Comparison of ENCODE assay signal across 15 cellular contexts in the genomic region with DNA sequence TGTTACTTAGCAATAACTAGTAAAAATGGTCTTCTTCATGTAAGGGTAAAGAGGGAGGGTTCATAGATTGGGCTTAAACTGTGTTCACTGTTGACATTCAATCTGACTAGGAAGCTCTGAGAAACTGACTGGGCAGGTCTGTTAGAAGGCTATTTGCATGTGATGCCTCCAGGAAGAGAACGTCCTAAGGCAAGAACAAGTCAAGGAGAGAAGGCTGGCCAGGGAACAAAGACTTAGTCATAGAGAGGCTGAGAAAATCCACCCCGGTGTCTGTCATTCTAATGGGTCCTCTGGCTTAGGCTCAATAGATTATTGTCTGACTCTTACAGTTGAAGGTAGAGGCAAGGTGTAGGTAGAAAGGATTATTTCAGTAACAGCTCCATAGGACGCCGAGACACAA. TPM values are rescaled to one million over a fixed set of nuclear protein-coding genes. Genes with fewer than 3 reads are reported as not detected.
A peak's percentile ranks its signal among the peaks of the same experiment; 100 is the strongest.
DNase-seq lines count a peak whose midpoint lies in the region; ATAC-seq and TF ChIP-seq lines count a peak whose summit lies in the region.
"Had no signal": no experiment of that assay in that cellular context is flagged by ENCODE, and none has a peak within 500 bp of the region (broad histone marks: within the 10 kb centered on the region; RNA-seq: fewer than 3 reads in every experiment).

No MANE protein-coding gene starts in this region.

- TF ChIP-seq CTCF in RWPE2 (IDR thresholded peaks at IDR 0.05; ENCODE audit: poor library complexity, severe bottlenecking) (no peak), suprapubic skin (IDR thresholded peaks at IDR 0.05) (no peak)

- H3K9me3 ChIP-seq in RWPE2 (ENCODE audit: severe bottlenecking) (no peaks in the 10 kb centered on the region), suprapubic skin (no peaks in the 10 kb centered on the region)

- no peaks in the 10 kb centered on the region for H3K36me3 Mint-ChIP-seq in activated naive CD4-positive, alpha-beta T cell treated with anti-CD3 and anti-CD28 coated beads for 36 hours (ENCODE audit: low read depth)
- H3K36me3 Mint-ChIP-seq in activated naive CD4-positive, alpha-beta T cell treated with anti-CD3 and anti-CD28 coated beads, Interleukin-2, amount 10 ng/mL, durations not matched to agents 7 days and 5 days: peaks cover 4% of the 10 kb centered on the region

- CTCF ChIA-PET in activated naive CD4-positive, alpha-beta T cell treated with anti-CD3 and anti-CD28 coated beads for 36 hours (lab: Charles Lee): interaction anchor here (0.7 to 1.9 kb wide), 5 partner anchors 35 to 1024 kb away, joined by 3 to 7 read pairs (median 4); no protein-coding TSS in a partner anchor
- CTCF ChIA-PET in activated naive CD4-positive, alpha-beta T cell treated with anti-CD3 and anti-CD28 coated beads, Interleukin-2, amount 10 ng/mL, durations not matched to agents 7 days and 5 days (lab: Charles Lee): interaction anchor here (1.6 kb wide), 1 partner anchor 75 kb away, joined by 6 read pairs; no protein-coding TSS in a partner anchor

- DNase-seq in activated naive CD4-positive, alpha-beta T cell treated with anti-CD3 and anti-CD28 coated beads for 36 hours: no peak
- no peak for DNase-seq in activated naive CD4-positive, alpha-beta T cell treated with anti-CD3 and anti-CD28 coated beads, Interleukin-2, amount 10 ng/mL, durations not matched to agents 7 days and 5 days
- DNase-seq in RWPE2 (ENCODE audit: low spot score) (no peak), foreskin melanocyte (peak; percentile 69), suprapubic skin (ENCODE audit: low spot score in 2 of 2) (no peak)
- no peak for DNase-seq in activated CD4-positive, alpha-beta T cell treated with anti-CD3 and anti-CD28 coated beads for 4 hours
- DNase-seq: activated naive CD4-positive, alpha-beta T cell treated with Interleukin-2 at 50 U/mL for 16 hours; dorsolateral prefrontal cortex; NCI-H2171 treated with DMSO at 0.1 percent for 48 hours; RPMI8226; stimulated activated CD4-positive, alpha-beta T cell treated with anti-CD3 and anti-CD28 coated beads, Interleukin-15, amount 100 ng/mL, for 24 hours; WERI-Rb-1 had no signal

- no peaks in the 10 kb centered on the region for H3K27me3 ChIP-seq in RWPE2 (ENCODE audit: insufficient read depth, poor library complexity, severe bottlenecking)
- no peaks in the 10 kb centered on the region for H3K27me3 ChIP-seq in suprapubic skin
- H3K27me3 ChIP-seq: dorsolateral prefrontal cortex had no signal

- H3K9me3 Mint-ChIP-seq in activated naive CD4-positive, alpha-beta T cell treated with anti-CD3 and anti-CD28 coated beads for 36 hours: no peaks in the 10 kb centered on the region
- H3K9me3 Mint-ChIP-seq in activated naive CD4-positive, alpha-beta T cell treated with anti-CD3 and anti-CD28 coated beads, Interleukin-2, amount 10 ng/mL, durations not matched to agents 7 days and 5 days: peaks cover 2% of the 10 kb centered on the region

- no peak for TF ChIP-seq EP300 in suprapubic skin (IDR thresholded peaks at IDR 0.05)

- WGBS in suprapubic skin: 59% methylated on average over 4 of the region's 4 CpGs

- ATAC-seq in RWPE2 (ENCODE audit: low read depth) (peak; percentile 77), GM19467 (IDR thresholded peaks at IDR 0.05; ENCODE audit: unreplicated experiment) (no peak), HG03521 (IDR thresholded peaks at IDR 0.05; ENCODE audit: unreplicated experiment) (no peak)
- ATAC-seq: K562 had no signal

- no peaks in the 10 kb centered on the region for H3K36me3 ChIP-seq in RWPE2 (ENCODE audit: low read depth)
- H3K36me3 ChIP-seq in suprapubic skin: no peaks in the 10 kb centered on the region
- H3K36me3 ChIP-seq: WERI-Rb-1 had no signal

- H3K4me3 Mint-ChIP-seq in activated naive CD4-positive, alpha-beta T cell treated with anti-CD3 and anti-CD28 coated beads for 36 hours: no peak overlapping the region
- no peak overlapping the region for H3K4me3 Mint-ChIP-seq in activated naive CD4-positive, alpha-beta T cell treated with anti-CD3 and anti-CD28 coated beads, Interleukin-2, amount 10 ng/mL, durations not matched to agents 7 days and 5 days

- TF ChIP-seq POLR2A in suprapubic skin (IDR thresholded peaks at IDR 0.05): no peak

- intact Hi-C loops in activated naive CD4-positive, alpha-beta T cell treated with anti-CD3 and anti-CD28 coated beads for 36 hours (cut with micrococcal nuclease): loop anchor here (1.0 to 2.0 kb wide), 2 partner anchors 16 to 38 kb away; no protein-coding TSS in a partner anchor

- H3K27me3 Mint-ChIP-seq in activated naive CD4-positive, alpha-beta T cell treated with anti-CD3 and anti-CD28 coated beads for 36 hours (ENCODE audit: low read depth): no peaks in the 10 kb centered on the region
- H3K27me3 Mint-ChIP-seq in activated naive CD4-positive, alpha-beta T cell treated with anti-CD3 and anti-CD28 coated beads, Interleukin-2, amount 10 ng/mL, durations not matched to agents 7 days and 5 days: peaks cover 3% of the 10 kb centered on the region

- peak overlapping the region; percentile 71 for H3K27ac Mint-ChIP-seq in activated naive CD4-positive, alpha-beta T cell treated with anti-CD3 and anti-CD28 coated beads for 36 hours
- H3K27ac Mint-ChIP-seq in activated naive CD4-positive, alpha-beta T cell treated with anti-CD3 and anti-CD28 coated beads, Interleukin-2, amount 10 ng/mL, durations not matched to agents 7 days and 5 days: no peak overlapping the region

- H3K4me1 Mint-ChIP-seq in activated naive CD4-positive, alpha-beta T cell treated with anti-CD3 and anti-CD28 coated beads for 36 hours (ENCODE audit: low read depth): peaks cover 63% of the 10 kb centered on the region
- H3K4me1 Mint-ChIP-seq in activated naive CD4-positive, alpha-beta T cell treated with anti-CD3 and anti-CD28 coated beads, Interleukin-2, amount 10 ng/mL, durations not matched to agents 7 days and 5 days: peaks cover 57% of the 10 kb centered on the region

- H3K4me1 ChIP-seq in RWPE2 (ENCODE audit: insufficient read depth, poor library complexity, severe bottlenecking) (peaks cover 15% of the 10 kb centered on the region), suprapubic skin (peaks cover 63% of the 10 kb centered on the region)

- no peak overlapping the region for H3K4me3 ChIP-seq in RWPE2 (ENCODE audit: severe bottlenecking)
- no peak overlapping the region for H3K4me3 ChIP-seq in suprapubic skin
- H3K4me3 ChIP-seq: dorsolateral prefrontal cortex, K562 had no signal

- H3K27ac ChIP-seq in RWPE2 (ENCODE audit: poor library complexity, severe bottlenecking): peak overlapping the region; percentile 13
- H3K27ac ChIP-seq in suprapubic skin: peak overlapping the region; percentile 79
- H3K27ac ChIP-seq: dorsolateral prefrontal cortex, WERI-Rb-1 had no signal

RNA-seq across cellular contexts. Expression of a gene that starts 50.3 kb away (rescaled TPM):
- 100 to 1,000 TPM; 389 to 405 TPM for total RNA-seq in activated naive CD4-positive, alpha-beta T cell treated with anti-CD3 and anti-CD28 coated beads for 36 hours
- 1,000 to 10,000 TPM; 1,361 to 2,207 (median 1,502) TPM for total RNA-seq in suprapubic skin
